1 cellular context compared by ENCODE assay signal in the genomic region with DNA sequence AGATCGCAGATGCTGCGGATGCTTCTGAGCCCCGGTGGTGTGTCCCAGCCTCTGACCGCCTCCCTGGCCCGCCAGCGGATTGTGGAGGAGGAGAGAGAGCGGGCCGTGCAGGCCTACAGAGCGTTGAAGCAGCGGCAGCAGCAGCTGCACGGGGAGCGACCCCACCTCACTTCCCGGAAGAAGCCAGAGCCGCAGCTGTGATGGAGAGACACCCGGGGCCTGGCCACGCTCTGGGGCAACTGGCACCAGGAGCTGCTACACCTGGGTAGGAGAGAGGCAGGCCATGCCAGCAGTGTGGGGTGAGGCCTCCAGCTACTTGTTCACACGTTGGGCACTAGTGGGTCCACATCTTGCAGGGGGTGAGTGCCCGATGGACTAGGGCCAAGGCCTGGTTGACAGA.
TF ChIP-seq lines count a peak whose summit lies in the region.

No MANE protein-coding gene starts in this region.

TF ChIP-seq in HepG2, 621 proteins besides CTCF, POLR2A, EP300 and RAD21:
- TF ChIP-seq, protein P1, sequence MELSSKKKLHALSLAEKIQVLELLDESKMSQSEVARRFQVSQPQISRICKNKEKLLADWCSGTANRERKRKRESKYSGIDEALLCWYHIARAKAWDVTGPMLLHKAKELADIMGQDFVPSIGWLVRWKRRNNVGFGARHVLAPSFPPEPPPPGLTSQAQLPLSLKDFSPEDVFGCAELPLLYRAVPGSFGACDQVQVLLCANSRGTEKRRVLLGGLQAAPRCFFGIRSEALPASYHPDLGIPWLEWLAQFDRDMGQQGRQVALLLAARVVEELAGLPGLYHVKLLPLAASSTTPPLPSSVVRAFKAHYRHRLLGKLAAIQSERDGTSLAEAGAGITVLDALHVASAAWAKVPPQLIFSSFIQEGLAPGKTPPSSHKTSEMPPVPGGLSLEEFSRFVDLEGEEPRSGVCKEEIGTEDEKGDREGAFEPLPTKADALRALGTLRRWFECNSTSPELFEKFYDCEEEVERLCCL (CRISPR knock-in tag; IDR thresholded peaks at IDR 0.05; ENCODE audit: borderline replicate concordance) = no peak
- TF ChIP-seq SIX4 (CRISPR knock-in tag; IDR thresholded peaks at IDR 0.05) (no peak), ZNF530 (CRISPR knock-in tag; IDR thresholded peaks at IDR 0.05; ENCODE audit: low read depth) (no peak), ZFP62 (CRISPR knock-in tag; IDR thresholded peaks at IDR 0.05) (no peak), ZNF382 (CRISPR knock-in tag; IDR thresholded peaks at IDR 0.05; ENCODE audit: borderline replicate concordance) (no peak), SRY (CRISPR knock-in tag; IDR thresholded peaks at IDR 0.05) (no peak), ESRRA (CRISPR knock-in tag; IDR thresholded peaks at IDR 0.05; ENCODE audit: low read depth) (no peak), HNRNPL (IDR thresholded peaks at IDR 0.05; ENCODE audit: low read depth, low read length) (0 out of 2 replicates have a peak, but pooled peaks have one; percentile 25), SNRNP70 (IDR thresholded peaks at IDR 0.05; ENCODE audit: low read depth, low read length) (no peak), SSRP1 (CRISPR knock-in tag; IDR thresholded peaks at IDR 0.05) (no peak), TP53 (CRISPR knock-in tag; conservative IDR thresholded peaks at IDR 0.05) (no peak), KDM2A (CRISPR knock-in tag; IDR thresholded peaks at IDR 0.05; ENCODE audit: borderline replicate concordance, low read depth) (no peak), HNRNPLL (IDR thresholded peaks at IDR 0.05; ENCODE audit: low read depth, low read length, poor library complexity, severe bottlenecking) (peak; percentile 12), ZNF260 (CRISPR knock-in tag; IDR thresholded peaks at IDR 0.05; ENCODE audit: borderline replicate concordance, low read depth) (no peak), GATA4 (IDR thresholded peaks at IDR 0.05; ENCODE audit: borderline replicate concordance, low read depth) (no peak), RBFOX2 (IDR thresholded peaks at IDR 0.05; ENCODE audit: low read depth, low read length) (peak; percentile 72), NRL (CRISPR knock-in tag; IDR thresholded peaks at IDR 0.05; ENCODE audit: borderline replicate concordance) (no peak), AGO2 (optimal IDR thresholded peaks at IDR 0.05; ENCODE audit: low read depth, low read length) (peak; percentile 82), ZNF652 (CRISPR knock-in tag; IDR thresholded peaks at IDR 0.05; ENCODE audit: borderline replicate concordance, low read depth) (no peak), GATAD1 (CRISPR knock-in tag; IDR thresholded peaks at IDR 0.05) (no peak)
- TF ChIP-seq, protein P2, sequence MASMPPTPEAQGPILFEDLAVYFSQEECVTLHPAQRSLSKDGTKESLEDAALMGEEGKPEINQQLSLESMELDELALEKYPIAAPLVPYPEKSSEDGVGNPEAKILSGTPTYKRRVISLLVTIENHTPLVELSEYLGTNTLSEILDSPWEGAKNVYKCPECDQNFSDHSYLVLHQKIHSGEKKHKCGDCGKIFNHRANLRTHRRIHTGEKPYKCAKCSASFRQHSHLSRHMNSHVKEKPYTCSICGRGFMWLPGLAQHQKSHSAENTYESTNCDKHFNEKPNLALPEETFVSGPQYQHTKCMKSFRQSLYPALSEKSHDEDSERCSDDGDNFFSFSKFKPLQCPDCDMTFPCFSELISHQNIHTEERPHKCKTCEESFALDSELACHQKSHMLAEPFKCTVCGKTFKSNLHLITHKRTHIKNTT (CRISPR knock-in tag; IDR thresholded peaks at IDR 0.05) = no peak
- TF ChIP-seq, protein P3, sequence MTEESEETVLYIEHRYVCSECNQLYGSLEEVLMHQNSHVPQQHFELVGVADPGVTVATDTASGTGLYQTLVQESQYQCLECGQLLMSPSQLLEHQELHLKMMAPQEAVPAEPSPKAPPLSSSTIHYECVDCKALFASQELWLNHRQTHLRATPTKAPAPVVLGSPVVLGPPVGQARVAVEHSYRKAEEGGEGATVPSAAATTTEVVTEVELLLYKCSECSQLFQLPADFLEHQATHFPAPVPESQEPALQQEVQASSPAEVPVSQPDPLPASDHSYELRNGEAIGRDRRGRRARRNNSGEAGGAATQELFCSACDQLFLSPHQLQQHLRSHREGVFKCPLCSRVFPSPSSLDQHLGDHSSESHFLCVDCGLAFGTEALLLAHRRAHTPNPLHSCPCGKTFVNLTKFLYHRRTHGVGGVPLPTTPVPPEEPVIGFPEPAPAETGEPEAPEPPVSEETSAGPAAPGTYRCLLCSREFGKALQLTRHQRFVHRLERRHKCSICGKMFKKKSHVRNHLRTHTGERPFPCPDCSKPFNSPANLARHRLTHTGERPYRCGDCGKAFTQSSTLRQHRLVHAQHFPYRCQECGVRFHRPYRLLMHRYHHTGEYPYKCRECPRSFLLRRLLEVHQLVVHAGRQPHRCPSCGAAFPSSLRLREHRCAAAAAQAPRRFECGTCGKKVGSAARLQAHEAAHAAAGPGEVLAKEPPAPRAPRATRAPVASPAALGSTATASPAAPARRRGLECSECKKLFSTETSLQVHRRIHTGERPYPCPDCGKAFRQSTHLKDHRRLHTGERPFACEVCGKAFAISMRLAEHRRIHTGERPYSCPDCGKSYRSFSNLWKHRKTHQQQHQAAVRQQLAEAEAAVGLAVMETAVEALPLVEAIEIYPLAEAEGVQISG (CRISPR knock-in tag; IDR thresholded peaks at IDR 0.05) = no peak
- TF ChIP-seq, protein P4, sequence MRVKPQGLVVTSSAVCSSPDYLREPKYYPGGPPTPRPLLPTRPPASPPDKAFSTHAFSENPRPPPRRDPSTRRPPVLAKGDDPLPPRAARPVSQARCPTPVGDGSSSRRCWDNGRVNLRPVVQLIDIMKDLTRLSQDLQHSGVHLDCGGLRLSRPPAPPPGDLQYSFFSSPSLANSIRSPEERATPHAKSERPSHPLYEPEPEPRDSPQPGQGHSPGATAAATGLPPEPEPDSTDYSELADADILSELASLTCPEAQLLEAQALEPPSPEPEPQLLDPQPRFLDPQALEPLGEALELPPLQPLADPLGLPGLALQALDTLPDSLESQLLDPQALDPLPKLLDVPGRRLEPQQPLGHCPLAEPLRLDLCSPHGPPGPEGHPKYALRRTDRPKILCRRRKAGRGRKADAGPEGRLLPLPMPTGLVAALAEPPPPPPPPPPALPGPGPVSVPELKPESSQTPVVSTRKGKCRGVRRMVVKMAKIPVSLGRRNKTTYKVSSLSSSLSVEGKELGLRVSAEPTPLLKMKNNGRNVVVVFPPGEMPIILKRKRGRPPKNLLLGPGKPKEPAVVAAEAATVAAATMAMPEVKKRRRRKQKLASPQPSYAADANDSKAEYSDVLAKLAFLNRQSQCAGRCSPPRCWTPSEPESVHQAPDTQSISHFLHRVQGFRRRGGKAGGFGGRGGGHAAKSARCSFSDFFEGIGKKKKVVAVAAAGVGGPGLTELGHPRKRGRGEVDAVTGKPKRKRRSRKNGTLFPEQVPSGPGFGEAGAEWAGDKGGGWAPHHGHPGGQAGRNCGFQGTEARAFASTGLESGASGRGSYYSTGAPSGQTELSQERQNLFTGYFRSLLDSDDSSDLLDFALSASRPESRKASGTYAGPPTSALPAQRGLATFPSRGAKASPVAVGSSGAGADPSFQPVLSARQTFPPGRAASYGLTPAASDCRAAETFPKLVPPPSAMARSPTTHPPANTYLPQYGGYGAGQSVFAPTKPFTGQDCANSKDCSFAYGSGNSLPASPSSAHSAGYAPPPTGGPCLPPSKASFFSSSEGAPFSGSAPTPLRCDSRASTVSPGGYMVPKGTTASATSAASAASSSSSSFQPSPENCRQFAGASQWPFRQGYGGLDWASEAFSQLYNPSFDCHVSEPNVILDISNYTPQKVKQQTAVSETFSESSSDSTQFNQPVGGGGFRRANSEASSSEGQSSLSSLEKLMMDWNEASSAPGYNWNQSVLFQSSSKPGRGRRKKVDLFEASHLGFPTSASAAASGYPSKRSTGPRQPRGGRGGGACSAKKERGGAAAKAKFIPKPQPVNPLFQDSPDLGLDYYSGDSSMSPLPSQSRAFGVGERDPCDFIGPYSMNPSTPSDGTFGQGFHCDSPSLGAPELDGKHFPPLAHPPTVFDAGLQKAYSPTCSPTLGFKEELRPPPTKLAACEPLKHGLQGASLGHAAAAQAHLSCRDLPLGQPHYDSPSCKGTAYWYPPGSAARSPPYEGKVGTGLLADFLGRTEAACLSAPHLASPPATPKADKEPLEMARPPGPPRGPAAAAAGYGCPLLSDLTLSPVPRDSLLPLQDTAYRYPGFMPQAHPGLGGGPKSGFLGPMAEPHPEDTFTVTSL (CRISPR knock-in tag; IDR thresholded peaks at IDR 0.05; ENCODE audit: borderline replicate concordance) = no peak
- TF ChIP-seq, protein P5, sequence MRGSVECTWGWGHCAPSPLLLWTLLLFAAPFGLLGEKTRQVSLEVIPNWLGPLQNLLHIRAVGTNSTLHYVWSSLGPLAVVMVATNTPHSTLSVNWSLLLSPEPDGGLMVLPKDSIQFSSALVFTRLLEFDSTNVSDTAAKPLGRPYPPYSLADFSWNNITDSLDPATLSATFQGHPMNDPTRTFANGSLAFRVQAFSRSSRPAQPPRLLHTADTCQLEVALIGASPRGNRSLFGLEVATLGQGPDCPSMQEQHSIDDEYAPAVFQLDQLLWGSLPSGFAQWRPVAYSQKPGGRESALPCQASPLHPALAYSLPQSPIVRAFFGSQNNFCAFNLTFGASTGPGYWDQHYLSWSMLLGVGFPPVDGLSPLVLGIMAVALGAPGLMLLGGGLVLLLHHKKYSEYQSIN (CRISPR knock-in tag; IDR thresholded peaks at IDR 0.05; ENCODE audit: borderline replicate concordance) = no peak
- TF ChIP-seq, protein P6, sequence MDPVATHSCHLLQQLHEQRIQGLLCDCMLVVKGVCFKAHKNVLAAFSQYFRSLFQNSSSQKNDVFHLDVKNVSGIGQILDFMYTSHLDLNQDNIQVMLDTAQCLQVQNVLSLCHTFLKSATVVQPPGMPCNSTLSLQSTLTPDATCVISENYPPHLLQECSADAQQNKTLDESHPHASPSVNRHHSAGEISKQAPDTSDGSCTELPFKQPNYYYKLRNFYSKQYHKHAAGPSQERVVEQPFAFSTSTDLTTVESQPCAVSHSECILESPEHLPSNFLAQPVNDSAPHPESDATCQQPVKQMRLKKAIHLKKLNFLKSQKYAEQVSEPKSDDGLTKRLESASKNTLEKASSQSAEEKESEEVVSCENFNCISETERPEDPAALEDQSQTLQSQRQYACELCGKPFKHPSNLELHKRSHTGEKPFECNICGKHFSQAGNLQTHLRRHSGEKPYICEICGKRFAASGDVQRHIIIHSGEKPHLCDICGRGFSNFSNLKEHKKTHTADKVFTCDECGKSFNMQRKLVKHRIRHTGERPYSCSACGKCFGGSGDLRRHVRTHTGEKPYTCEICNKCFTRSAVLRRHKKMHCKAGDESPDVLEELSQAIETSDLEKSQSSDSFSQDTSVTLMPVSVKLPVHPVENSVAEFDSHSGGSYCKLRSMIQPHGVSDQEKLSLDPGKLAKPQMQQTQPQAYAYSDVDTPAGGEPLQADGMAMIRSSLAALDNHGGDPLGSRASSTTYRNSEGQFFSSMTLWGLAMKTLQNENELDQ (CRISPR knock-in tag; IDR thresholded peaks at IDR 0.05; ENCODE audit: borderline replicate concordance) = no peak
TF ChIP-seq in HepG2: peak in this region for 4.
